In genomic region chr19:58097349-58097748, GRCh38 we compare ENCODE assay signal across 8 cellular contexts. TPM values are rescaled to one million over a fixed set of nuclear protein-coding genes. Genes with fewer than 3 reads are reported as not detected.
A peak's percentile ranks its signal among the peaks of the same experiment; 100 is the strongest.
DNase-seq lines count a peak whose midpoint lies in the region; ATAC-seq and TF ChIP-seq lines count a peak whose summit lies in the region.

No MANE protein-coding gene starts in this region.

- no peak for TF ChIP-seq EP300 in SK-N-SH (IDR thresholded peaks at IDR 0.05; ENCODE audit: borderline replicate concordance in 1 of 2, low read depth in 1 of 2, low read length in 1 of 2)

- H3K4me1 ChIP-seq in SK-N-SH (ENCODE audit: control insufficient read depth in 1 of 2, insufficient read depth in 2 of 2, low read depth in 1 of 2, low read length in 1 of 2) = peaks cover 0 to 11% of the 10 kb centered on the region in 2 experiments; a peak in 1 of 4 replicates

- TF ChIP-seq CTCF in SK-N-SH (IDR thresholded peaks at IDR 0.05) (no peak), kidney epithelial cell (IDR thresholded peaks at IDR 0.05; ENCODE audit: insufficient read depth, low read length, poor library complexity, severe bottlenecking) (no peak)

- CTCF ChIA-PET in SK-N-SH (lab: Yijun Ruan, JAX) = no interaction called here

- H3K27ac ChIP-seq in SK-N-SH (ENCODE audit: low read depth in 2 of 2, low read length in 1 of 2) = no peak overlapping the region; a peak in 1 of 4 replicates

- no peaks in the 10 kb centered on the region for H3K9me3 ChIP-seq in SK-N-SH

- no peaks in the 10 kb centered on the region for H3K9me2 ChIP-seq in SK-N-SH

- POLR2A ChIA-PET in SK-N-SH (lab: Yijun Ruan, JAX) = interaction anchor here (1.5 kb wide), 1 partner anchor 95 kb away, joined by 4 read pairs; the partner anchor contains the start of gene ZNF606
- POLR2A ChIA-PET in activated naive CD8-positive, alpha-beta T cell treated with anti-CD3 and anti-CD28 coated beads, Interleukin-2, amount 10 ng/mL, durations not matched to agents 7 days and 5 days (lab: Charles Lee) = interaction anchor here (1.0 to 2.5 kb wide), 2 partner anchors 15 to 39 kb away, joined by 4 to 14 read pairs; partner anchors contain the start of gene ZNF135

- H3K4me3 Mint-ChIP-seq in activated naive CD8-positive, alpha-beta T cell treated with anti-CD3 and anti-CD28 coated beads, Interleukin-2, amount 10 ng/mL, durations not matched to agents 7 days and 5 days = peak overlapping the region; percentile 83
- H3K4me3 Mint-ChIP-seq in stimulated activated naive CD8-positive, alpha-beta T cell treated with anti-CD3 and anti-CD28 coated beads, Interleukin-15, amount 100 ng/mL, for 72 hours = peak overlapping the region; percentile 87 to 94

- H4K20me1 ChIP-seq in SK-N-SH (ENCODE audit: insufficient read depth) = no peaks in the 10 kb centered on the region

- peaks cover 9% of the 10 kb centered on the region for H3K4me1 Mint-ChIP-seq in activated naive CD8-positive, alpha-beta T cell treated with anti-CD3 and anti-CD28 coated beads, Interleukin-2, amount 10 ng/mL, durations not matched to agents 7 days and 5 days
- H3K4me1 Mint-ChIP-seq in stimulated activated naive CD8-positive, alpha-beta T cell treated with anti-CD3 and anti-CD28 coated beads, Interleukin-15, amount 100 ng/mL, for 72 hours = peaks cover 18% of the 10 kb centered on the region

- H3K27ac Mint-ChIP-seq in activated naive CD8-positive, alpha-beta T cell treated with anti-CD3 and anti-CD28 coated beads, Interleukin-2, amount 10 ng/mL, durations not matched to agents 7 days and 5 days = peak overlapping the region; percentile 77
- H3K27ac Mint-ChIP-seq in stimulated activated naive CD8-positive, alpha-beta T cell treated with anti-CD3 and anti-CD28 coated beads, Interleukin-15, amount 100 ng/mL, for 72 hours = peak overlapping the region; percentile 95 to 100

- no peak for ATAC-seq in SK-N-SH treated with all-trans-retinoic acid at 6 μM for 48 hours
- ATAC-seq in activated naive CD8-positive, alpha-beta T cell treated with anti-CD3 and anti-CD28 coated beads, Interleukin-2, amount 10 ng/mL, durations not matched to agents 7 days and 5 days (ENCODE audit: low read depth) = no peak
- no peak for ATAC-seq in stimulated activated naive CD8-positive, alpha-beta T cell treated with anti-CD3 and anti-CD28 coated beads, Interleukin-15, amount 100 ng/mL, for 72 hours
- ATAC-seq in HG03342 (IDR thresholded peaks at IDR 0.05; ENCODE audit: unreplicated experiment) = no peak

- H3K9ac ChIP-seq in SK-N-SH = no peak overlapping the region; the same call in 1 of the 2 replicates

- H3K36me3 ChIP-seq in SK-N-SH (replicated peaks in 1 of 2; ENCODE audit: control insufficient read depth in 1 of 2, insufficient read depth in 2 of 2, low read length in 1 of 2) (no peaks in the 10 kb centered on the region), kidney epithelial cell (ENCODE audit: control insufficient read depth, insufficient read depth, low read length) (peaks cover 2% of the 10 kb centered on the region)

- H3K4me2 ChIP-seq in SK-N-SH = peak overlapping the region; percentile 73

- no peaks in the 10 kb centered on the region for H3K79me2 ChIP-seq in SK-N-SH (ENCODE audit: insufficient read depth)

- H3K36me3 Mint-ChIP-seq in activated naive CD8-positive, alpha-beta T cell treated with anti-CD3 and anti-CD28 coated beads, Interleukin-2, amount 10 ng/mL, durations not matched to agents 7 days and 5 days = peaks cover 22% of the 10 kb centered on the region

- no peak for TF ChIP-seq RAD21 in SK-N-SH (IDR thresholded peaks at IDR 0.05; ENCODE audit: low read length)

- peak overlapping the region; percentile 43 to 82; a peak in 3 of 4 replicates for H3K4me3 ChIP-seq in SK-N-SH (ENCODE audit: low read depth in 2 of 2, low read length in 1 of 2)
- peak overlapping the region; percentile 84 for H3K4me3 ChIP-seq in kidney epithelial cell (ENCODE audit: low read depth, low read length)

- no peaks in the 10 kb centered on the region for H3K27me3 Mint-ChIP-seq in activated naive CD8-positive, alpha-beta T cell treated with anti-CD3 and anti-CD28 coated beads, Interleukin-2, amount 10 ng/mL, durations not matched to agents 7 days and 5 days
- no peaks in the 10 kb centered on the region for H3K27me3 Mint-ChIP-seq in stimulated activated naive CD8-positive, alpha-beta T cell treated with anti-CD3 and anti-CD28 coated beads, Interleukin-15, amount 100 ng/mL, for 72 hours

- H3F3A ChIP-seq in SK-N-SH (replicated peaks; ENCODE audit: insufficient read depth) = no peaks in the 10 kb centered on the region

- no peak overlapping the region for H2AFZ ChIP-seq in SK-N-SH (ENCODE audit: low read depth)

- peak; percentile 41 for DNase-seq in SK-N-SH
- no peak for DNase-seq in activated naive CD8-positive, alpha-beta T cell treated with anti-CD3 and anti-CD28 coated beads, Interleukin-2, amount 10 ng/mL, durations not matched to agents 7 days and 5 days
- DNase-seq in kidney epithelial cell (ENCODE audit: low read depth) = no peak
- no peak for DNase-seq in stimulated activated naive CD8-positive, alpha-beta T cell treated with anti-CD3 and anti-CD28 coated beads, Interleukin-15, amount 100 ng/mL, for 72 hours
- DNase-seq in NCI-H1417 treated with DMSO at 0.1 percent for 48 hours (lab: John Stamatoyannopoulos, UW) = no peak
- DNase-seq in cerebellar nuclear complex (lab: John Stamatoyannopoulos, UW) = no peak

- peaks cover 10% of the 10 kb centered on the region for H3K9me3 Mint-ChIP-seq in activated naive CD8-positive, alpha-beta T cell treated with anti-CD3 and anti-CD28 coated beads, Interleukin-2, amount 10 ng/mL, durations not matched to agents 7 days and 5 days
- peaks cover 25 to 46% of the 10 kb centered on the region in 2 donors for H3K9me3 Mint-ChIP-seq in stimulated activated naive CD8-positive, alpha-beta T cell treated with anti-CD3 and anti-CD28 coated beads, Interleukin-15, amount 100 ng/mL, for 72 hours

- H3K27me3 ChIP-seq in SK-N-SH (ENCODE audit: insufficient read depth) (no peaks in the 10 kb centered on the region), kidney epithelial cell (ENCODE audit: control insufficient read depth, insufficient read depth, low read length) (no peaks in the 10 kb centered on the region)

- WGBS in SK-N-SH (ENCODE audit: low lambda C conversion rate) = 21% methylated on average over 8 of the region's 8 CpGs

TF ChIP-seq in SK-N-SH, 30 proteins besides CTCF, POLR2A, EP300 and RAD21:
- TF ChIP-seq FOXM1 (IDR thresholded peaks at IDR 0.05; ENCODE audit: low read depth) = no peak
- no peak for TF ChIP-seq TAF1 (IDR thresholded peaks at IDR 0.05; ENCODE audit: borderline replicate concordance, low read depth, low read length)
- no peak for TF ChIP-seq MXI1 (IDR thresholded peaks at IDR 0.05; ENCODE audit: low read depth, low read length)
- TF ChIP-seq USF2 (IDR thresholded peaks at IDR 0.05; ENCODE audit: borderline replicate concordance, low read depth, low read length) = no peak

TF ChIP-seq in SK-N-SH treated with all-trans-retinoic acid at 6 μM for 48 hours, 23 proteins besides CTCF, POLR2A, EP300 and RAD21 (continues in another document):
- no peak for TF ChIP-seq OSR1 (CRISPR knock-in tag; IDR thresholded peaks at IDR 0.05)
- TF ChIP-seq ZFP3 (CRISPR knock-in tag; IDR thresholded peaks at IDR 0.05) = no peak
- TF ChIP-seq ZNF8 (CRISPR knock-in tag; IDR thresholded peaks at IDR 0.05) = no peak
- no peak for TF ChIP-seq PATZ1 (CRISPR knock-in tag; IDR thresholded peaks at IDR 0.05; ENCODE audit: borderline replicate concordance)

RNA-seq across cellular contexts. Expression of gene ZSCAN18, which starts 0.7 kb away (rescaled TPM):
- 26.7 and 28.6 TPM in 2 replicates for polyA plus RNA-seq in SK-N-SH (2012; rRNA removed)
- 11.9 and 16.2 TPM in 2 replicates for polyA plus RNA-seq in SK-N-SH (2012; cell fraction: cytosol; rRNA removed)
- 83.4 and 109 TPM in 2 replicates for polyA plus RNA-seq in SK-N-SH (2012; cell fraction: nucleus; rRNA removed)
- 10 to 100 TPM; 56.6 to 58.1 TPM for total RNA-seq in activated naive CD8-positive, alpha-beta T cell treated with anti-CD3 and anti-CD28 coated beads, Interleukin-2, amount 10 ng/mL, durations not matched to agents 7 days and 5 days
- 64.9 and 79.3 TPM in 2 replicates for total RNA-seq in kidney epithelial cell

RNA-seq across cellular contexts. Expression of gene ZNF135, which starts 38.3 kb away (rescaled TPM):
- polyA plus RNA-seq in SK-N-SH (2012; rRNA removed) = 0.41 and 0.54 TPM in 2 replicates
- polyA plus RNA-seq in SK-N-SH (2012; cell fraction: cytosol; rRNA removed) = 0.28 and 0.31 TPM in 2 replicates
- polyA plus RNA-seq in SK-N-SH (2012; cell fraction: nucleus; rRNA removed) = 1.9 and 2.1 TPM in 2 replicates
- total RNA-seq in activated naive CD8-positive, alpha-beta T cell treated with anti-CD3 and anti-CD28 coated beads, Interleukin-2, amount 10 ng/mL, durations not matched to agents 7 days and 5 days = 1 to 10 TPM; 3.8 TPM
- 4.6 and 5.1 TPM in 2 replicates for total RNA-seq in kidney epithelial cell

RNA-seq across cellular contexts. Expression of gene ZNF329, which starts 53.2 kb away (rescaled TPM):
- 3.6 and 5.0 TPM in 2 replicates for polyA plus RNA-seq in SK-N-SH (2012; rRNA removed)
- 4.8 and 5.0 TPM in 2 replicates for polyA plus RNA-seq in SK-N-SH (2012; cell fraction: cytosol; rRNA removed)
- polyA plus RNA-seq in SK-N-SH (2012; cell fraction: nucleus; rRNA removed) = 3.8 and 4.7 TPM in 2 replicates
- 10 to 100 TPM; 10.1 to 10.3 TPM for total RNA-seq in activated naive CD8-positive, alpha-beta T cell treated with anti-CD3 and anti-CD28 coated beads, Interleukin-2, amount 10 ng/mL, durations not matched to agents 7 days and 5 days
- total RNA-seq in kidney epithelial cell = 5.7 and 10.5 TPM in 2 replicates
